24 cellular contexts compared by ENCODE assay signal in genomic region chr14:76990084-76990483, GRCh38.
"Had no signal": no experiment of that assay in that cellular context is flagged by ENCODE, and none has a peak within 500 bp of the region (broad histone marks: within the 10 kb centered on the region; RNA-seq: fewer than 3 reads in every experiment).

No MANE protein-coding gene starts in this region.

- H3K27ac Mint-ChIP-seq: stimulated activated naive B cell treated with anti-CD40 and anti-IgM and Interleukin-4, amounts not matched to agents 10 μg/mL and 1 μg/mL and 100 μg/mL, for 72 hours; type B pancreatic cell had no signal

- H3K9me3 Mint-ChIP-seq: naive thymus-derived CD8-positive, alpha-beta T cell; nephron; neural crest cell; stimulated activated naive B cell treated with anti-CD40 and anti-IgM and Interleukin-4, amounts not matched to agents 10 μg/mL and 1 μg/mL and 100 μg/mL, for 72 hours; stimulated activated naive CD8-positive, alpha-beta T cell treated with anti-CD3 and anti-CD28 coated beads, Interleukin-15, amount 100 ng/mL, for 72 hours; type B pancreatic cell had no signal

- H3K27me3 Mint-ChIP-seq: naive thymus-derived CD8-positive, alpha-beta T cell; stimulated activated naive B cell treated with anti-CD40 and anti-IgM and Interleukin-4, amounts not matched to agents 10 μg/mL and 1 μg/mL and 100 μg/mL, for 72 hours; stimulated activated naive CD8-positive, alpha-beta T cell treated with anti-CD3 and anti-CD28 coated beads, Interleukin-15, amount 100 ng/mL, for 72 hours; type B pancreatic cell had no signal

- H3K36me3 Mint-ChIP-seq: naive thymus-derived CD8-positive, alpha-beta T cell; stimulated activated naive B cell treated with anti-CD40 and anti-IgM and Interleukin-4, amounts not matched to agents 10 μg/mL and 1 μg/mL and 100 μg/mL, for 72 hours; type B pancreatic cell had no signal

- DNase-seq: kidney; left colon; left lung; lower lobe of right lung; mammary epithelial cell; mesenchymal stem cell; naive thymus-derived CD8-positive, alpha-beta T cell; nucleus accumbens; pancreas; posterior cingulate gyrus; retina; right cardiac atrium; stimulated activated CD4-positive, alpha-beta T cell treated with anti-CD3 and anti-CD28 coated beads, Interleukin-12 subunit alpha, Interleukin-12 subunit beta, amount 100 ng/mL, for 4 hours; stimulated activated CD4-positive, alpha-beta T cell treated with anti-CD3 and anti-CD28 coated beads, Interleukin-15, amount 100 ng/mL, for 24 hours; stimulated activated CD4-positive, alpha-beta T cell treated with anti-CD3 and anti-CD28 coated beads, Interleukin-2, amount 100 ng/mL, for 24 hours; stimulated activated CD4-positive, alpha-beta T cell treated with anti-CD3 and anti-CD28 coated beads, Interleukin-4, amount 100 ng/mL, for 1 hour; stimulated activated naive B cell treated with anti-CD40 and anti-IgM and Interleukin-4, amounts not matched to agents 10 μg/mL and 1 μg/mL and 100 μg/mL, for 72 hours; stimulated activated naive CD8-positive, alpha-beta T cell treated with anti-CD3 and anti-CD28 coated beads, Interleukin-15, amount 100 ng/mL, for 72 hours; substantia nigra; uterus had no signal

- H3K4me3 Mint-ChIP-seq: naive thymus-derived CD8-positive, alpha-beta T cell; nephron; neural crest cell; stimulated activated naive B cell treated with anti-CD40 and anti-IgM and Interleukin-4, amounts not matched to agents 10 μg/mL and 1 μg/mL and 100 μg/mL, for 72 hours; stimulated activated naive CD8-positive, alpha-beta T cell treated with anti-CD3 and anti-CD28 coated beads, Interleukin-15, amount 100 ng/mL, for 72 hours; type B pancreatic cell had no signal

- ATAC-seq: left colon; left lung; lower lobe of right lung; naive thymus-derived CD8-positive, alpha-beta T cell; pancreas; right cardiac atrium; sciatic nerve; stimulated activated naive B cell treated with anti-CD40 and anti-IgM and Interleukin-4, amounts not matched to agents 10 μg/mL and 1 μg/mL and 100 μg/mL, for 72 hours; stimulated activated naive CD8-positive, alpha-beta T cell treated with anti-CD3 and anti-CD28 coated beads, Interleukin-15, amount 100 ng/mL, for 72 hours had no signal
